Comparison of ENCODE assay signal across 8 cellular contexts in the genomic region with DNA sequence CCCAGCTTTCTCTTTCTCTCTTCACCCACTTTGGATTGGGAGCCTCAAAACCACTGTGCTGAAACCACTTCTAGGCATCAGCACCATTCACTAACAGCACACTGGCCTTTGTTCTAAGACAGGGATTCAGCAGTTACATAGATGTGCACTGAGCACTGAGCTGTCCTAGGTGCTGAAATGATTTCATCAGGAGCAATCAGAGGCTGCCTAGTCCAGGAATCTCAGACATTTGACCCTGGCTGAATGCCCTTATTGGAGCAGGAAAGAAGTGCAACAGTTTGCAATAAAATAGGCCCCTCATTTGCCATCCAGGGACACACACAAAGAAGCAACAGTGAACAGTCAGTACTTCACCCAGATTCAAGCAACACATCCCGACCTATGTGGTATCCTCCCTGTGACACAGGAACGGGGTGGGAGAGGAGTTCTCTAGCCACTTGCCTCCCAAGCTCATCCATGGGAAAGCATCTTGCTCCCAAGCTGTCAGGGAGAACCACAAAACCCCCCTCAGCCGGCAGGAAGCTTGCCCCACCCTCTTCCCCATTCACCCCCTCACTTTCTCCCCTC.
DNase-seq lines count a peak whose midpoint lies in the region; ATAC-seq and TF ChIP-seq lines count a peak whose summit lies in the region.

No MANE protein-coding gene starts in this region.

- H3K4me1 ChIP-seq in BE2C, result no peaks in the 10 kb centered on the region

- no peaks in the 10 kb centered on the region for H3K9me3 ChIP-seq in BE2C

- H3K27me3 ChIP-seq in BE2C, result no peaks in the 10 kb centered on the region

- no peak overlapping the region for H3K4me3 ChIP-seq in BE2C (ENCODE audit: low read depth, low read length)

- no peak for ATAC-seq in GM18520 (IDR thresholded peaks at IDR 0.05; ENCODE audit: unreplicated experiment)

- DNase-seq in GM04503 (ENCODE audit: low read depth) (peak; percentile 36), LHCN-M2 (ENCODE audit: low read depth) (peak; percentile 56), T47D (ENCODE audit: low read depth in 1 of 2, low spot score in 1 of 2) (peak; percentile 84 to 88), lung microvascular endothelial cell (ENCODE audit: low read depth in 2 of 2) (peak; percentile 79 to 87), NCI-H345 (lab: John Stamatoyannopoulos, UW) (no peak), BE2C (no peak)
- no peak for DNase-seq in activated CD4-positive, alpha-beta T cell treated with anti-CD3 and anti-CD28 coated beads for 1 hour

- no peaks in the 10 kb centered on the region for H3K36me3 ChIP-seq in BE2C

- in situ Hi-C loops in T47D (cut with HindIII; ENCODE audit: low pct_unique_long_range_greater_than_20kb, low sequenced_read_pairs), result no loop called here

- TF ChIP-seq CTCF in BE2C (IDR thresholded peaks at IDR 0.05; ENCODE audit: low read depth, low read length), result no peak

Comparison
In these comparisons a context has a peak if more than half of its experiments do, and no peak if none do; other contexts are left out.
1. DNase-seq: peak in GM04503 (single experiment), LHCN-M2 (single experiment), T47D (2 of 2) and lung microvascular endothelial cell (2 of 2); none in NCI-H345 (single experiment), BE2C (single experiment) and activated CD4-positive, alpha-beta T cell treated with anti-CD3 and anti-CD28 coated beads for 1 hour (single experiment).